In the genomic region with DNA sequence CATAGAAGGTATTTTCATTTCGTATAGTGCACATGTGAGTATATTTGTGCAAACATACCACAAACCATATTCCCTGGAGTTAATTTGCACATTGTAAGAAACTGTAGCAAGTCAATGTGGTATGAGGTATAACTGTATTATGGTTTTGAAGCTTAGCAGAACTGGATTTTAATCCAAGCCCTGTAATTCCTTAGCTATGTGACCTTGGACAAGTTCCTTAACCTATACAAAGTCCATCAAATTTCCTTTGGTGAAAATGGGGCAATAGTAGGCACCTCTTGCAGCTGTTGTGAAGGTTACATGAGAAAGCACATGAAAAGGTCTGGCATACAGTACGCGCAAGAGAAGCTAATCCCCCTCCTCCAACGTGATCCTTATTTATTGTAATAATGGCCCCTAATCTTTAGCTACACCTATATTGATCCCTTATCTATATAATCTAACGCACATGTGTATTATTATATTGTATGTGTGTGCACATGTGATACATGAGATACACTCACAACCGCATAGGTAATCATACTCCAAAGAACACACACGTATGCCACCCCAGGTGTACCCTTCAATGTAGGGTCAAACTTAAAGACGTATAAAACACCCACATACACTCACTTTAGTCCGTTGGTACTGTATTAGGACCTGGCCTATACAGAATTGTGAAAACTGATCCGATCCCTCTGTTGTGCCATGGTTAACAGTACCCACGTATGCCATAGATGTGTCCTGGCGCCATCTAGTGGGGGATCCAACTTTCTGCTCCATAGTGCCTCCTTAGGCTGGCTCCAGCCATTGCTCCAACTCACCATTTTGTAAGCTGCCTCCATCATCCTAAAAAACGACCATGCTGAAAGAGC, we compare ENCODE assay signal across 8 cellular contexts.
A peak's percentile ranks its signal among the peaks of the same experiment; 100 is the strongest.
DNase-seq lines count a peak whose midpoint lies in the region; ATAC-seq and TF ChIP-seq lines count a peak whose summit lies in the region.

No MANE protein-coding gene starts in this region.

- H3K4me3 ChIP-seq in GM23338 (no peak overlapping the region), KMS-11 (IDR thresholded peaks at IDR 0.05; ENCODE audit: insufficient read depth, low read depth, low read length) (no peak overlapping the region), PC-3 (ENCODE audit: low read length) (no peak overlapping the region), neural progenitor cell (no peak overlapping the region)

- DNase-seq in ELR (ENCODE audit: low read depth) (peak; percentile 59), GM23338 (ENCODE audit: low spot score) (peak; percentile 92), PC-3 (peak; percentile 69), activated T-cell treated with anti-CD3 and anti-CD28 coated beads for 48 hours (ENCODE audit: low read depth) (peak; percentile 63), fibroblast of peridontal ligament (ENCODE audit: extremely low read depth) (peak; percentile 76), neural progenitor cell (ENCODE audit: low spot score) (peak; percentile 86), substantia nigra (lab: John Stamatoyannopoulos, UW) (peak in 40 of 49 donors; percentile 2 to 76 (median 54))

- H3K4me1 ChIP-seq in GM23338 (ENCODE audit: insufficient read depth) (no peaks in the 10 kb centered on the region), KMS-11 (ENCODE audit: low read depth, poor library complexity, severe bottlenecking) (no peaks in the 10 kb centered on the region), PC-3 (ENCODE audit: insufficient read depth, low read length) (peaks cover 3% of the 10 kb centered on the region; the same call in 1 of the 2 replicates), neural progenitor cell (no peaks in the 10 kb centered on the region)

- H3K4me2 ChIP-seq in GM23338, result no peak overlapping the region
- no peak overlapping the region for H3K4me2 ChIP-seq in KMS-11
- no peak overlapping the region for H3K4me2 ChIP-seq in PC-3 (ENCODE audit: low read length)
- H3K4me2 ChIP-seq in neural progenitor cell, result no peak overlapping the region

- POLR2A ChIA-PET in PC-3 (lab: Charles Lee; ENCODE audit: unreplicated experiment), result no interaction called here

- peak; percentile 99 to 100 for TF ChIP-seq CTCF in GM23338 (conservative IDR thresholded peaks at IDR 0.05; ENCODE audit: low read depth in 2 of 2)
- peak; percentile 98 for TF ChIP-seq CTCF in KMS-11 (conservative IDR thresholded peaks at IDR 0.05; ENCODE audit: low read depth, low read length)
- peak; percentile 89 for TF ChIP-seq CTCF in PC-3 (conservative IDR thresholded peaks at IDR 0.05; ENCODE audit: low read depth, low read length)
- peak; percentile 99 for TF ChIP-seq CTCF in neural progenitor cell (IDR thresholded peaks at IDR 0.05)

- H3F3A ChIP-seq in GM23338 (replicated peaks; ENCODE audit: low read depth), result no peaks in the 10 kb centered on the region
- H3F3A ChIP-seq in PC-3 (ENCODE audit: low read length, unreplicated experiment), result no peaks in the 10 kb centered on the region
- H3F3A ChIP-seq in neural progenitor cell (ENCODE audit: low read depth), result no peaks in the 10 kb centered on the region

- H3K4me3 Mint-ChIP-seq in GM23338, result no peak overlapping the region
- H3K4me3 Mint-ChIP-seq in neural progenitor cell, result no peak overlapping the region

- H3K9ac ChIP-seq in KMS-11 (no peak overlapping the region), PC-3 (ENCODE audit: low read length) (no peak overlapping the region), neural progenitor cell (no peak overlapping the region)

- 0 out of 3 replicates have a peak, but pooled peaks cover 2% of the 10 kb centered on the region for H3K4me1 Mint-ChIP-seq in GM23338
- H3K4me1 Mint-ChIP-seq in neural progenitor cell, result peaks cover 8% of the 10 kb centered on the region

- H3K79me2 ChIP-seq in GM23338 (replicated peaks; ENCODE audit: insufficient read depth) (no peaks in the 10 kb centered on the region), KMS-11 (ENCODE audit: insufficient read depth, low read depth) (no peaks in the 10 kb centered on the region), PC-3 (ENCODE audit: low read length) (no peaks in the 10 kb centered on the region), neural progenitor cell (ENCODE audit: low read depth) (no peaks in the 10 kb centered on the region)

- peak; percentile 99 for ATAC-seq in GM23338
- peak; percentile 84 for ATAC-seq in PC-3

- no peaks in the 10 kb centered on the region for H3K9me2 ChIP-seq in GM23338 (ENCODE audit: insufficient read depth)
- no peaks in the 10 kb centered on the region for H3K9me2 ChIP-seq in PC-3 (replicated peaks; ENCODE audit: low read length)

- H3K27me3 Mint-ChIP-seq in GM23338 (ENCODE audit: insufficient read depth, low read depth, poor library complexity), result no peaks in the 10 kb centered on the region
- no peaks in the 10 kb centered on the region for H3K27me3 Mint-ChIP-seq in neural progenitor cell (ENCODE audit: insufficient read depth, low read depth)

- H3K9me3 ChIP-seq in PC-3 (ENCODE audit: low read length), result no peaks in the 10 kb centered on the region
- no peaks in the 10 kb centered on the region for H3K9me3 ChIP-seq in neural progenitor cell (ENCODE audit: low read depth)

- H3K36me3 Mint-ChIP-seq in GM23338 (ENCODE audit: low read depth) (no peaks in the 10 kb centered on the region; the same call in 2 of the 3 replicates), neural progenitor cell (no peaks in the 10 kb centered on the region)

- H3K27me3 ChIP-seq in GM23338 (ENCODE audit: insufficient read depth) (no peaks in the 10 kb centered on the region), KMS-11 (ENCODE audit: insufficient read depth, low read depth) (no peaks in the 10 kb centered on the region), PC-3 (ENCODE audit: low read length) (no peaks in the 10 kb centered on the region), neural progenitor cell (no peaks in the 10 kb centered on the region)

- intact Hi-C loops in PC-3 (cut with micrococcal nuclease), result loop anchor here (5.0 to 10.0 kb wide), 4 partner anchors 45 to 1118 kb away; partner anchors contain the start of gene SETBP1

- CTCF ChIA-PET in PC-3 (lab: Charles Lee), result interaction anchor here (0.5 to 0.6 kb wide), 3 partner anchors 254 to 591 kb away, joined by 3 to 4 read pairs (median 3); no protein-coding TSS in a partner anchor

- H3K27ac ChIP-seq in GM23338 (ENCODE audit: low read depth), result no peak overlapping the region
- no peak overlapping the region for H3K27ac ChIP-seq in KMS-11
- H3K27ac ChIP-seq in PC-3 (ENCODE audit: low read length), result no peak overlapping the region
- no peak overlapping the region for H3K27ac ChIP-seq in neural progenitor cell
- H3K27ac ChIP-seq in substantia nigra (ENCODE audit: low read depth, low read length, poor library complexity, severe bottlenecking), result no peak overlapping the region

- H2AFZ ChIP-seq in GM23338 (peak overlapping the region; percentile 94), KMS-11 (ENCODE audit: low read depth) (peak overlapping the region; percentile 24; the same call in 1 of the 2 replicates), PC-3 (ENCODE audit: low read length) (0 out of 2 replicates have a peak overlapping the region, but pooled peaks have one; percentile 48), neural progenitor cell (replicated peaks) (peak overlapping the region; percentile 48)

- no peak overlapping the region for H3K27ac Mint-ChIP-seq in GM23338
- no peak overlapping the region for H3K27ac Mint-ChIP-seq in neural progenitor cell

- H4K20me1 ChIP-seq in GM23338 (replicated peaks; ENCODE audit: insufficient read depth) (no peaks in the 10 kb centered on the region), KMS-11 (ENCODE audit: insufficient read depth) (no peaks in the 10 kb centered on the region), PC-3 (ENCODE audit: low read length) (no peaks in the 10 kb centered on the region), neural progenitor cell (ENCODE audit: low read depth) (no peaks in the 10 kb centered on the region)

- H3K36me3 ChIP-seq in GM23338 (ENCODE audit: insufficient read depth) (no peaks in the 10 kb centered on the region), KMS-11 (ENCODE audit: insufficient read depth) (no peaks in the 10 kb centered on the region), PC-3 (ENCODE audit: low read depth, low read length) (peaks cover 3% of the 10 kb centered on the region; the same call in 1 of the 2 replicates), neural progenitor cell (no peaks in the 10 kb centered on the region)

- no TSS peak for BruUV-seq in PC-3 (replicated peaks; lab: Mats Ljungman, UMichigan)

- no peaks in the 10 kb centered on the region; the same call in 2 of the 3 replicates for H3K9me3 Mint-ChIP-seq in GM23338
- H3K9me3 Mint-ChIP-seq in neural progenitor cell, result peaks cover 11% of the 10 kb centered on the region

TF ChIP-seq in GM23338, 12 proteins besides CTCF, POLR2A, EP300 and RAD21:
- TF ChIP-seq ETS1 (IDR thresholded peaks at IDR 0.05) (no peak), JUNB (IDR thresholded peaks at IDR 0.05; ENCODE audit: unreplicated experiment) (no peak), POLR2AphosphoS5 (IDR thresholded peaks at IDR 0.05; ENCODE audit: low read depth) (no peak), ZNF114 (CRISPR knock-in tag; IDR thresholded peaks at IDR 0.05) (no peak), CREB1 (CRISPR knock-in tag; IDR thresholded peaks at IDR 0.05; ENCODE audit: low read depth) (no peak), EZH2 (IDR thresholded peaks at IDR 0.05; ENCODE audit: low read depth, unreplicated experiment) (no peak), EZH2phosphoT487 (IDR thresholded peaks at IDR 0.05; ENCODE audit: unreplicated experiment) (no peak)

Comparison
In these comparisons a context has a peak if more than half of its experiments do, and no peak if none do; other contexts are left out.
1. H2AFZ ChIP-seq: peak in every context shown above with its lines; median percentile 94 in GM23338; 48 in PC-3; 48 in neural progenitor cell; 24 in KMS-11.